27 cellular contexts compared by ENCODE assay signal in genomic region chr3:15478300-15478979, GRCh38. TPM values are rescaled to one million over a fixed set of nuclear protein-coding genes. Genes with fewer than 3 reads are reported as not detected.
DNase-seq lines count a peak whose midpoint lies in the region; ATAC-seq and TF ChIP-seq lines count a peak whose summit lies in the region.
"Had no signal": no experiment of that assay in that cellular context is flagged by ENCODE, and none has a peak within 500 bp of the region (broad histone marks: within the 10 kb centered on the region; RNA-seq: fewer than 3 reads in every experiment).

No MANE protein-coding gene starts in this region.

- H3K27me3 ChIP-seq in Karpas-422 (ENCODE audit: low read length) (no peaks in the 10 kb centered on the region), left ventricle myocardium inferior (ENCODE audit: low read depth) (no peaks in the 10 kb centered on the region), psoas muscle (ENCODE audit: insufficient read depth in 3 of 3, low read length in 2 of 3) (no peaks in the 10 kb centered on the region), ovary (no peaks in the 10 kb centered on the region), esophagus squamous epithelium (no peaks in the 10 kb centered on the region)
- H3K27me3 ChIP-seq: breast epithelium, hepatocyte, sigmoid colon, SJCRH30, upper lobe of left lung had no signal

- H3K36me3 ChIP-seq in Karpas-422 (ENCODE audit: insufficient read depth, low read length) (no peaks in the 10 kb centered on the region), left ventricle myocardium inferior (no peaks in the 10 kb centered on the region), psoas muscle (ENCODE audit: insufficient read depth in 1 of 2, low read depth in 1 of 2) (peaks cover 2 to 19% of the 10 kb centered on the region in 2 donors), ovary (no peaks in the 10 kb centered on the region), esophagus squamous epithelium (no peaks in the 10 kb centered on the region)
- H3K36me3 ChIP-seq: breast epithelium, sigmoid colon, SJCRH30, upper lobe of left lung had no signal

- H4K20me1 ChIP-seq in Karpas-422 (ENCODE audit: insufficient read depth, low read depth, low read length) = no peaks in the 10 kb centered on the region

- H3K9me3 ChIP-seq in Karpas-422 (ENCODE audit: low read length) (no peaks in the 10 kb centered on the region), left ventricle myocardium inferior (replicated peaks) (peaks cover 3% of the 10 kb centered on the region), psoas muscle (no peaks in the 10 kb centered on the region), ovary (no peaks in the 10 kb centered on the region), esophagus squamous epithelium (no peaks in the 10 kb centered on the region)
- H3K9me3 ChIP-seq: breast epithelium, sigmoid colon, SJCRH30 had no signal

- no peak for DNase-seq in Karpas-422
- peak; percentile 48 for DNase-seq in NCI-H2227 treated with DMSO at 0.1 percent for 48 hours (lab: John Stamatoyannopoulos, UW)
- no peak for DNase-seq in left ventricle myocardium inferior
- no peak for DNase-seq in psoas muscle
- DNase-seq in ovary = no peak
- DNase-seq in activated CD4-positive, CD25-positive, alpha-beta regulatory T cell treated with anti-CD3 and anti-CD28 coated beads, Interleukin-2, amount 50 U/mL, for 72 hours = no peak
- no peak for DNase-seq in esophagus squamous epithelium (lab: John Stamatoyannopoulos, UW)
- DNase-seq: activated CD4-positive, alpha-beta memory T cell treated with anti-CD3 and anti-CD28 coated beads for 36 hours; activated CD8-positive, alpha-beta memory T cell treated with anti-CD3 and anti-CD28 coated beads, Interleukin-2, amount 50 U/mL, for 4 hours; activated naive CD4-positive, alpha-beta T cell treated with anti-CD3 and anti-CD28 coated beads for 36 hours; amniotic stem cell; C1 segment of cervical spinal cord; effector CD4-positive, alpha-beta T cell; naive thymus-derived CD8-positive, alpha-beta T cell; NCI-H187; NCI-H2171; NCI-H524; sigmoid colon; SJCRH30; stimulated activated CD4-positive, alpha-beta T cell treated with anti-CD3 and anti-CD28 coated beads, Interleukin-15, amount 100 ng/mL, for 24 hours; stimulated activated naive B cell treated with anti-CD40 and anti-IgM and Interleukin-4, amounts not matched to agents 10 μg/mL and 1 μg/mL and 100 μg/mL, for 72 hours; T-helper 1 cell; upper lobe of left lung had no signal

- H2AFZ ChIP-seq in Karpas-422 (ENCODE audit: low read length) = no peak overlapping the region
- H2AFZ ChIP-seq: hepatocyte had no signal

- 41 to 48% (median 45%) methylated on average over 8 of the region's 8 CpGs for WGBS in psoas muscle, 3 donors
- 74 to 76% (median 75%) methylated on average over 8 of the region's 8 CpGs for WGBS in ovary, 3 donors
- WGBS in esophagus squamous epithelium, 2 donors = 63 to 89% methylated on average over 6 to 7 of the region's 8 CpGs

- no peaks in the 10 kb centered on the region for H3K79me2 ChIP-seq in Karpas-422 (ENCODE audit: low read length)
- H3K79me2 ChIP-seq: hepatocyte had no signal

- peak; percentile 71 to 89 (median 85) for ATAC-seq in psoas muscle
- ATAC-seq: naive thymus-derived CD8-positive, alpha-beta T cell; stimulated activated naive B cell treated with anti-CD40 and anti-IgM and Interleukin-4, amounts not matched to agents 10 μg/mL and 1 μg/mL and 100 μg/mL, for 72 hours had no signal

- no peak for TF ChIP-seq CTCF in left ventricle myocardium inferior (IDR thresholded peaks at IDR 0.05; ENCODE audit: borderline replicate concordance)
- no peak for TF ChIP-seq CTCF in psoas muscle (IDR thresholded peaks at IDR 0.05)
- no peak for TF ChIP-seq CTCF in ovary (IDR thresholded peaks at IDR 0.05)
- TF ChIP-seq CTCF in esophagus squamous epithelium (IDR thresholded peaks at IDR 0.05) = no peak

- TF ChIP-seq POLR2A in ovary (IDR thresholded peaks at IDR 0.05) (no peak), esophagus squamous epithelium (IDR thresholded peaks at IDR 0.05) (no peak)

- H3K9ac ChIP-seq in Karpas-422 (ENCODE audit: low read length) = no peak overlapping the region
- H3K9ac ChIP-seq: KMS-11 had no signal

- H3K27ac ChIP-seq in Karpas-422 (ENCODE audit: low read length) = no peak overlapping the region
- peak overlapping the region; percentile 58 for H3K27ac ChIP-seq in left ventricle myocardium inferior (replicated peaks)
- H3K27ac ChIP-seq in psoas muscle = peak overlapping the region; percentile 57
- no peak overlapping the region for H3K27ac ChIP-seq in ovary
- H3K27ac ChIP-seq in esophagus squamous epithelium = no peak overlapping the region
- H3K27ac ChIP-seq: breast epithelium, epithelial cell of prostate, hepatocyte, KMS-11, sigmoid colon, SJCRH30, upper lobe of left lung had no signal

- no peaks in the 10 kb centered on the region for H3K9me2 ChIP-seq in Karpas-422 (replicated peaks; ENCODE audit: insufficient read depth, low read length)

- peak overlapping the region; percentile 11 for H3K4me2 ChIP-seq in Karpas-422 (ENCODE audit: low read depth, low read length, poor library complexity, severe bottlenecking)
- H3K4me2 ChIP-seq: hepatocyte, KMS-11 had no signal

- H3K4me3 ChIP-seq in Karpas-422 (ENCODE audit: low read length) (no peak overlapping the region), left ventricle myocardium inferior (no peak overlapping the region), psoas muscle (no peak overlapping the region), ovary (no peak overlapping the region), esophagus squamous epithelium (no peak overlapping the region)
- H3K4me3 ChIP-seq: breast epithelium, hepatocyte, sigmoid colon, SJCRH30, upper lobe of left lung had no signal

- no peak for TF ChIP-seq EP300 in ovary (IDR thresholded peaks at IDR 0.05)

- H3K4me1 ChIP-seq in Karpas-422 (ENCODE audit: low read length) (peaks cover 36% of the 10 kb centered on the region), left ventricle myocardium inferior (peaks cover 35% of the 10 kb centered on the region), psoas muscle (peaks cover 12% of the 10 kb centered on the region), ovary (ENCODE audit: insufficient read depth) (no peaks in the 10 kb centered on the region), esophagus squamous epithelium (no peaks in the 10 kb centered on the region)
- H3K4me1 ChIP-seq: breast epithelium, sigmoid colon, SJCRH30, upper lobe of left lung had no signal

- intact Hi-C loops in left ventricle myocardium inferior (cut with micrococcal nuclease) = no loop called here
- intact Hi-C loops in psoas muscle (cut with DNase I) = no loop called here
- intact Hi-C loops in ovary (cut with DNase I) = no loop called here
- intact Hi-C loops in esophagus squamous epithelium (cut with DNase I) = no loop called here

RNA-seq across cellular contexts. Expression of gene COLQ, which starts 43.1 kb away (rescaled TPM):
- 2.6 and 8.9 TPM in 2 replicates for total RNA-seq in Karpas-422 (2014; rRNA removed; shearing (Covaris generic); ENCODE audit: low replicate concordance)
- 14.9 TPM for total RNA-seq in left ventricle myocardium inferior
- 10 to 100 TPM in 2 of 4 donors, 1 to 10 TPM in 2; 4.6 to 18.2 (median 11.1) TPM for total RNA-seq in psoas muscle
- polyA plus RNA-seq in psoas muscle = 10 to 100 TPM in 1 of 3 donors, 1 to 10 TPM in 2; 6.9 to 12.3 (median 9.7) TPM
- total RNA-seq in ovary = 1 to 10 TPM; 1.9 to 6.1 (median 3.6) TPM
- polyA plus RNA-seq in ovary = 1 to 10 TPM; 1.9 to 2.8 TPM
- total RNA-seq in esophagus squamous epithelium = 1 to 10 TPM in 1 of 4 donors, under 1 TPM in 3; 0.70 to 1.1 (median 0.89) TPM

RNA-seq across cellular contexts. Expression of gene EAF1, which starts 51.0 kb away (rescaled TPM):
- total RNA-seq in Karpas-422 (2014; rRNA removed; shearing (Covaris generic); ENCODE audit: low replicate concordance) = 19.8 and 29.2 TPM in 2 replicates
- 7.6 TPM for total RNA-seq in left ventricle myocardium inferior
- total RNA-seq in psoas muscle = 10 to 100 TPM in 2 of 4 donors, 1 to 10 TPM in 2; 9.3 to 16.0 (median 9.8) TPM
- polyA plus RNA-seq in psoas muscle = 10 to 100 TPM in 1 of 3 donors, 1 to 10 TPM in 2; 5.0 to 17.9 (median 9.1) TPM
- total RNA-seq in ovary = 10 to 100 TPM in 5 of 7 donors, 1 to 10 TPM in 2; 8.5 to 16.0 (median 11.9) TPM
- polyA plus RNA-seq in ovary = 10 to 100 TPM in 1 of 2 donors, 1 to 10 TPM in 1; 5.4 to 13.8 TPM
- 10 to 100 TPM; 15.8 to 23.5 (median 21.0) TPM for total RNA-seq in esophagus squamous epithelium

RNA-seq across cellular contexts. Expression of gene METTL6, which starts 51.1 kb away (rescaled TPM):
- 20.9 and 23.2 TPM in 2 replicates for total RNA-seq in Karpas-422 (2014; rRNA removed; shearing (Covaris generic); ENCODE audit: low replicate concordance)
- total RNA-seq in left ventricle myocardium inferior (11.3 TPM), psoas muscle (1 to 10 TPM; 7.5 to 8.3 (median 8.1) TPM), ovary (10 to 100 TPM; 16.1 to 25.6 (median 23.0) TPM), esophagus squamous epithelium (10 to 100 TPM in 2 of 4 donors, 1 to 10 TPM in 2; 5.8 to 16.4 (median 12.9) TPM)
- polyA plus RNA-seq in psoas muscle (10 to 100 TPM in 2 of 3 donors, 1 to 10 TPM in 1; 6.5 to 18.5 (median 14.3) TPM), ovary (10 to 100 TPM; 13.0 to 15.1 TPM)

Comparison
In these comparisons a context has a peak if more than half of its experiments do, and no peak if none do; other contexts are left out.
1. H3K27ac ChIP-seq: peak in left ventricle myocardium inferior (single experiment) and psoas muscle (single experiment); none in Karpas-422 (single experiment), ovary (0 of 2) and esophagus squamous epithelium (0 of 4).